Comparison of ENCODE assay signal across 1 cellular context in genomic region chr15:73239564-73240208, GRCh38.
TF ChIP-seq lines count a peak whose summit lies in the region.

No MANE protein-coding gene starts in this region.

TF ChIP-seq in GM23338, 12 proteins besides CTCF, POLR2A, EP300 and RAD21 (continued from another document):
- TF ChIP-seq, protein P1, sequence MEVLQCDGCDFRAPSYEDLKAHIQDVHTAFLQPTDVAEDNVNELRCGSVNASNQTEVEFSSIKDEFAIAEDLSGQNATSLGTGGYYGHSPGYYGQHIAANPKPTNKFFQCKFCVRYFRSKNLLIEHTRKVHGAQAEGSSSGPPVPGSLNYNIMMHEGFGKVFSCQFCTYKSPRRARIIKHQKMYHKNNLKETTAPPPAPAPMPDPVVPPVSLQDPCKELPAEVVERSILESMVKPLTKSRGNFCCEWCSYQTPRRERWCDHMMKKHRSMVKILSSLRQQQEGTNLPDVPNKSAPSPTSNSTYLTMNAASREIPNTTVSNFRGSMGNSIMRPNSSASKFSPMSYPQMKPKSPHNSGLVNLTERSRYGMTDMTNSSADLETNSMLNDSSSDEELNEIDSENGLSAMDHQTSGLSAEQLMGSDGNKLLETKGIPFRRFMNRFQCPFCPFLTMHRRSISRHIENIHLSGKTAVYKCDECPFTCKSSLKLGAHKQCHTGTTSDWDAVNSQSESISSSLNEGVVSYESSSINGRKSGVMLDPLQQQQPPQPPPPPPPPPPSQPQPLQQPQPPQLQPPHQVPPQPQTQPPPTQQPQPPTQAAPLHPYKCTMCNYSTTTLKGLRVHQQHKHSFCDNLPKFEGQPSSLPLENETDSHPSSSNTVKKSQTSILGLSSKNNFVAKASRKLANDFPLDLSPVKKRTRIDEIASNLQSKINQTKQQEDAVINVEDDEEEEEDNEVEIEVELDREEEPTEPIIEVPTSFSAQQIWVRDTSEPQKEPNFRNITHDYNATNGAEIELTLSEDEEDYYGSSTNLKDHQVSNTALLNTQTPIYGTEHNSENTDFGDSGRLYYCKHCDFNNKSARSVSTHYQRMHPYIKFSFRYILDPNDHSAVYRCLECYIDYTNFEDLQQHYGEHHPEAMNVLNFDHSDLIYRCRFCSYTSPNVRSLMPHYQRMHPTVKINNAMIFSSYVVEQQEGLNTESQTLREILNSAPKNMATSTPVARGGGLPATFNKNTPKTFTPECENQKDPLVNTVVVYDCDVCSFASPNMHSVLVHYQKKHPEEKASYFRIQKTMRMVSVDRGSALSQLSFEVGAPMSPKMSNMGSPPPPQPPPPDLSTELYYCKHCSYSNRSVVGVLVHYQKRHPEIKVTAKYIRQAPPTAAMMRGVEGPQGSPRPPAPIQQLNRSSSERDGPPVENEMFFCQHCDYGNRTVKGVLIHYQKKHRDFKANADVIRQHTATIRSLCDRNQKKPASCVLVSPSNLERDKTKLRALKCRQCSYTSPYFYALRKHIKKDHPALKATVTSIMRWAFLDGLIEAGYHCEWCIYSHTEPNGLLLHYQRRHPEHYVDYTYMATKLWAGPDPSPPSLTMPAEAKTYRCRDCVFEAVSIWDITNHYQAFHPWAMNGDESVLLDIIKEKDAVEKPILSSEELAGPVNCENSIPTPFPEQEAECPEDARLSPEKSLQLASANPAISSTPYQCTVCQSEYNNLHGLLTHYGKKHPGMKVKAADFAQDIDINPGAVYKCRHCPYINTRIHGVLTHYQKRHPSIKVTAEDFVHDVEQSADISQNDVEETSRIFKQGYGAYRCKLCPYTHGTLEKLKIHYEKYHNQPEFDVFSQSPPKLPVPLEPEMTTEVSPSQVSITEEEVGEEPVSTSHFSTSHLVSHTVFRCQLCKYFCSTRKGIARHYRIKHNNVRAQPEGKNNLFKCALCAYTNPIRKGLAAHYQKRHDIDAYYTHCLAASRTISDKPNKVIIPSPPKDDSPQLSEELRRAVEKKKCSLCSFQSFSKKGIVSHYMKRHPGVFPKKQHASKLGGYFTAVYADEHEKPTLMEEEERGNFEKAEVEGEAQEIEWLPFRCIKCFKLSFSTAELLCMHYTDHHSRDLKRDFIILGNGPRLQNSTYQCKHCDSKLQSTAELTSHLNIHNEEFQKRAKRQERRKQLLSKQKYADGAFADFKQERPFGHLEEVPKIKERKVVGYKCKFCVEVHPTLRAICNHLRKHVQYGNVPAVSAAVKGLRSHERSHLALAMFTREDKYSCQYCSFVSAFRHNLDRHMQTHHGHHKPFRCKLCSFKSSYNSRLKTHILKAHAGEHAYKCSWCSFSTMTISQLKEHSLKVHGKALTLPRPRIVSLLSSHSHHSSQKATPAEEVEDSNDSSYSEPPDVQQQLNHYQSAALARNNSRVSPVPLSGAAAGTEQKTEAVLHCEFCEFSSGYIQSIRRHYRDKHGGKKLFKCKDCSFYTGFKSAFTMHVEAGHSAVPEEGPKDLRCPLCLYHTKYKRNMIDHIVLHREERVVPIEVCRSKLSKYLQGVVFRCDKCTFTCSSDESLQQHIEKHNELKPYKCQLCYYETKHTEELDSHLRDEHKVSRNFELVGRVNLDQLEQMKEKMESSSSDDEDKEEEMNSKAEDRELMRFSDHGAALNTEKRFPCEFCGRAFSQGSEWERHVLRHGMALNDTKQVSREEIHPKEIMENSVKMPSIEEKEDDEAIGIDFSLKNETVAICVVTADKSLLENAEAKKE (CRISPR knock-in tag; IDR thresholded peaks at IDR 0.05): no peak
- no peak for TF ChIP-seq ZNF331 (CRISPR knock-in tag; IDR thresholded peaks at IDR 0.05; ENCODE audit: low read depth)
- TF ChIP-seq NANOG (IDR thresholded peaks at IDR 0.05; ENCODE audit: borderline replicate concordance): no peak
- no peak for TF ChIP-seq JUNB (IDR thresholded peaks at IDR 0.05; ENCODE audit: unreplicated experiment)
- no peak for TF ChIP-seq REST (IDR thresholded peaks at IDR 0.05; ENCODE audit: unreplicated experiment)
- TF ChIP-seq CREB1 (CRISPR knock-in tag; IDR thresholded peaks at IDR 0.05; ENCODE audit: low read depth): no peak
- no peak for TF ChIP-seq EZH2 (IDR thresholded peaks at IDR 0.05; ENCODE audit: low read depth, unreplicated experiment)
- TF ChIP-seq STAT1 (IDR thresholded peaks at IDR 0.05; ENCODE audit: unreplicated experiment): no peak
- TF ChIP-seq EZH2phosphoT487 (IDR thresholded peaks at IDR 0.05; ENCODE audit: unreplicated experiment): no peak
